23 cellular contexts compared by ENCODE assay signal in genomic region chr3:102036472-102036871, GRCh38.
"Had no signal": no experiment of that assay in that cellular context is flagged by ENCODE, and none has a peak within 500 bp of the region (broad histone marks: within the 10 kb centered on the region; RNA-seq: fewer than 3 reads in every experiment).

No MANE protein-coding gene starts in this region.

- H3K9me3 Mint-ChIP-seq: central memory CD8-positive, alpha-beta T cell had no signal

- H3K9me3 ChIP-seq: body of pancreas had no signal

- H3K36me3 ChIP-seq: MG63 had no signal

- H3K4me1 Mint-ChIP-seq: activated CD4-positive, alpha-beta memory T cell treated with anti-CD3 and anti-CD28 coated beads, Interleukin-2, amount 10 ng/mL, durations not matched to agents 7 days and 5 days; activated CD4-positive, alpha-beta T cell treated with anti-CD3 and anti-CD28 coated beads for 36 hours; activated naive CD4-positive, alpha-beta T cell treated with anti-CD3 and anti-CD28 coated beads, Interleukin-2, amount 50 U/mL, for 24 hours; central memory CD8-positive, alpha-beta T cell had no signal

- H3K4me1 ChIP-seq: body of pancreas had no signal

- H3K27me3 Mint-ChIP-seq: activated CD4-positive, alpha-beta T cell treated with anti-CD3 and anti-CD28 coated beads for 36 hours; activated naive CD4-positive, alpha-beta T cell treated with anti-CD3 and anti-CD28 coated beads, Interleukin-2, amount 50 U/mL, for 24 hours; central memory CD8-positive, alpha-beta T cell had no signal

- H2AFZ ChIP-seq: PC-9 had no signal

- H3K4me3 Mint-ChIP-seq: activated CD4-positive, alpha-beta memory T cell treated with anti-CD3 and anti-CD28 coated beads, Interleukin-2, amount 10 ng/mL, durations not matched to agents 7 days and 5 days; activated CD4-positive, alpha-beta T cell treated with anti-CD3 and anti-CD28 coated beads for 36 hours; activated naive CD4-positive, alpha-beta T cell treated with anti-CD3 and anti-CD28 coated beads, Interleukin-2, amount 50 U/mL, for 24 hours; central memory CD8-positive, alpha-beta T cell had no signal

- H3K27me3 ChIP-seq: body of pancreas, MG63 had no signal

- H3K27ac Mint-ChIP-seq: activated CD4-positive, alpha-beta memory T cell treated with anti-CD3 and anti-CD28 coated beads, Interleukin-2, amount 10 ng/mL, durations not matched to agents 7 days and 5 days; activated CD4-positive, alpha-beta T cell treated with anti-CD3 and anti-CD28 coated beads for 36 hours; activated naive CD4-positive, alpha-beta T cell treated with anti-CD3 and anti-CD28 coated beads, Interleukin-2, amount 50 U/mL, for 24 hours; activated T-helper 2 cell treated with anti-CD3 and anti-CD28 coated beads, Interferon-gamma antibody, Interleukin-2, Interleukin-4, amounts not matched to agents 10 μg/mL and 5 μg/mL and 100 μg/mL, durations not matched to agents 14 hours and 24 hours and 36 hours had no signal

- H3K27ac ChIP-seq: body of pancreas, PC-9, VCaP had no signal

- H3K4me2 ChIP-seq: PC-9 had no signal

- H3K4me3 ChIP-seq: body of pancreas, MG63, PC-9, SK-N-MC had no signal

- ATAC-seq: activated CD4-positive, alpha-beta T cell treated with anti-CD3 and anti-CD28 coated beads for 36 hours; body of pancreas; Right ventricle myocardium inferior had no signal

- DNase-seq: activated CD4-positive, alpha-beta memory T cell treated with anti-CD3 and anti-CD28 coated beads, Interleukin-2, amount 10 ng/mL, durations not matched to agents 7 days and 5 days; activated CD4-positive, alpha-beta T cell treated with anti-CD3 and anti-CD28 coated beads for 36 hours; activated CD4-positive, alpha-beta T cell treated with anti-CD3 and anti-CD28 coated beads, Interleukin-2, amount 50 U/mL, for 1 hour; activated gamma-delta T cell treated with Interleukin-2 at 50 U/mL for 16 hours; activated T-cell treated with anti-CD3 and anti-CD28 coated beads for 4 hours; activated T-cell treated with anti-CD3 and anti-CD28 coated beads, Interleukin-2, amount 50 U/mL, for 48 hours; aorta; body of pancreas; MG63; NCI-H1092 treated with DMSO at 0.1 percent for 48 hours; NCI-H1436; NCI-H1694 treated with DMSO at 0.1 percent for 48 hours; NCI-H2029 treated with DMSO at 0.1 percent for 48 hours; NCI-H446; NCI-H524; PC-9; T-helper 1 cell had no signal
